In genomic region chr18:70205421-70206397, GRCh38 we compare ENCODE assay signal across 1 cellular context.
TF ChIP-seq lines count a peak whose summit lies in the region.

Gene RTTN (minus strand): TSS chr18:70205687. CDS start chr18:70205658, 29 bp downstream.

TF ChIP-seq in HepG2, 621 proteins besides CTCF, POLR2A, EP300 and RAD21 (continued from another document and continues in another):
- no peak; the same call in 1 of the 2 replicates for TF ChIP-seq ISX (CRISPR knock-in tag; conservative IDR thresholded peaks at IDR 0.05)
- peak; percentile 66; the same call in 1 of the 2 replicates for TF ChIP-seq HNRNPL (IDR thresholded peaks at IDR 0.05; ENCODE audit: low read depth, low read length)
- TF ChIP-seq HOMEZ (CRISPR knock-in tag; IDR thresholded peaks at IDR 0.05; ENCODE audit: low read depth) = no peak
- TF ChIP-seq MAF1 (CRISPR knock-in tag; IDR thresholded peaks at IDR 0.05; ENCODE audit: borderline replicate concordance) = peak; percentile 75; the same call in 1 of the 2 replicates
- TF ChIP-seq ZNF629 (CRISPR knock-in tag; conservative IDR thresholded peaks at IDR 0.05) = no peak; the same call in 1 of the 2 replicates
- peak; percentile 96 for TF ChIP-seq REPIN1 (CRISPR knock-in tag; IDR thresholded peaks at IDR 0.05; ENCODE audit: borderline replicate concordance, low read depth)
- TF ChIP-seq HOXA3 (CRISPR knock-in tag; IDR thresholded peaks at IDR 0.05) = peak; percentile 89
- peak; percentile 94; the same call in 1 of the 2 replicates for TF ChIP-seq BRD4 (CRISPR knock-in tag; IDR thresholded peaks at IDR 0.05)
- 0 out of 2 replicates have a peak, but pooled peaks have one; percentile 51 for TF ChIP-seq ZNF552 (CRISPR knock-in tag; IDR thresholded peaks at IDR 0.05; ENCODE audit: borderline replicate concordance)
- no peak for TF ChIP-seq ZNF24 (IDR thresholded peaks at IDR 0.05)
- TF ChIP-seq DPF2 (CRISPR knock-in tag; IDR thresholded peaks at IDR 0.05; ENCODE audit: borderline replicate concordance, low read depth) = no peak
- TF ChIP-seq POLR2G (IDR thresholded peaks at IDR 0.05; ENCODE audit: low read depth, low read length) = no peak
- TF ChIP-seq FLYWCH1 (CRISPR knock-in tag; IDR thresholded peaks at IDR 0.05) = no peak; the same call in 1 of the 2 replicates
- TF ChIP-seq KDM4B (CRISPR knock-in tag; IDR thresholded peaks at IDR 0.05) = peak; percentile 88; the same call in 1 of the 2 replicates
- no peak; the same call in 1 of the 2 replicates for TF ChIP-seq ZNF256 (CRISPR knock-in tag; conservative IDR thresholded peaks at IDR 0.05)
- no peak for TF ChIP-seq MYNN (CRISPR knock-in tag; IDR thresholded peaks at IDR 0.05; ENCODE audit: low read depth)
- TF ChIP-seq PHF5A (CRISPR knock-in tag; IDR thresholded peaks at IDR 0.05; ENCODE audit: low read depth, unreplicated experiment) = no peak
- no peak for TF ChIP-seq HNF1A (IDR thresholded peaks at IDR 0.05; ENCODE audit: low read depth)
- TF ChIP-seq HNF1A (CRISPR knock-in tag; IDR thresholded peaks at IDR 0.05; ENCODE audit: borderline replicate concordance) = peak; percentile 76; the same call in 1 of the 2 replicates
- no peak for TF ChIP-seq ZNF510 (CRISPR knock-in tag; IDR thresholded peaks at IDR 0.05; ENCODE audit: low read depth)
- no peak for TF ChIP-seq ETS1 (CRISPR knock-in tag; IDR thresholded peaks at IDR 0.05)
- TF ChIP-seq RBFOX2 (IDR thresholded peaks at IDR 0.05; ENCODE audit: low read depth, low read length) = peak; percentile 64
- no peak for TF ChIP-seq GPBP1L1 (CRISPR knock-in tag; IDR thresholded peaks at IDR 0.05)
- TF ChIP-seq ARHGAP35 (CRISPR knock-in tag; IDR thresholded peaks at IDR 0.05; ENCODE audit: borderline replicate concordance) = peak; percentile 51; the same call in 1 of the 2 replicates
- peak; percentile 80 for TF ChIP-seq ZNF709 (CRISPR knock-in tag; IDR thresholded peaks at IDR 0.05)
- peak; percentile 91 for TF ChIP-seq ZFY (CRISPR knock-in tag; IDR thresholded peaks at IDR 0.05)
- TF ChIP-seq ZNF513 (CRISPR knock-in tag; conservative IDR thresholded peaks at IDR 0.05) = no peak; the same call in 1 of the 2 replicates
- no peak for TF ChIP-seq ZNF234 (CRISPR knock-in tag; conservative IDR thresholded peaks at IDR 0.05)
- TF ChIP-seq SAFB2 (CRISPR knock-in tag; IDR thresholded peaks at IDR 0.05; ENCODE audit: borderline replicate concordance, low read depth) = peak; percentile 74; the same call in 1 of the 2 replicates
- TF ChIP-seq SYNCRIP (IDR thresholded peaks at IDR 0.05; ENCODE audit: insufficient read depth, low read depth, low read length) = no peak
- TF ChIP-seq SSRP1 (CRISPR knock-in tag; IDR thresholded peaks at IDR 0.05) = no peak
- peak; percentile 94 for TF ChIP-seq TARDBP (CRISPR knock-in tag; IDR thresholded peaks at IDR 0.05)
- no peak for TF ChIP-seq SETDB1 (CRISPR knock-in tag; IDR thresholded peaks at IDR 0.05; ENCODE audit: borderline replicate concordance)
- no peak for TF ChIP-seq ARNT (IDR thresholded peaks at IDR 0.05)
- TF ChIP-seq ZFP82 (CRISPR knock-in tag; IDR thresholded peaks at IDR 0.05; ENCODE audit: borderline replicate concordance) = peak; percentile 75; the same call in 1 of the 2 replicates
- TF ChIP-seq BATF2 (CRISPR knock-in tag; IDR thresholded peaks at IDR 0.05) = peak; percentile 79
- no peak for TF ChIP-seq CCDC6 (CRISPR knock-in tag; IDR thresholded peaks at IDR 0.05)
- TF ChIP-seq ARID5B (CRISPR knock-in tag; IDR thresholded peaks at IDR 0.05) = peak; percentile 72; the same call in 1 of the 2 replicates
- TF ChIP-seq BHLHE40 (IDR thresholded peaks at IDR 0.05; ENCODE audit: low read length) = peak; percentile 23
- peak; percentile 69 for TF ChIP-seq GABPA (IDR thresholded peaks at IDR 0.05; ENCODE audit: low read depth, low read length)
- peak; percentile 88 for TF ChIP-seq GABPA (CRISPR knock-in tag; IDR thresholded peaks at IDR 0.05; ENCODE audit: low read depth)
- TF ChIP-seq RNF219 (CRISPR knock-in tag; IDR thresholded peaks at IDR 0.05) = no peak
- TF ChIP-seq THRA (CRISPR knock-in tag; IDR thresholded peaks at IDR 0.05; ENCODE audit: borderline replicate concordance) = peak; percentile 64; the same call in 1 of the 2 replicates
- TF ChIP-seq FOXO1 (CRISPR knock-in tag; IDR thresholded peaks at IDR 0.05) = peak; percentile 54
